17 cellular contexts compared by ENCODE assay signal in the genomic region with DNA sequence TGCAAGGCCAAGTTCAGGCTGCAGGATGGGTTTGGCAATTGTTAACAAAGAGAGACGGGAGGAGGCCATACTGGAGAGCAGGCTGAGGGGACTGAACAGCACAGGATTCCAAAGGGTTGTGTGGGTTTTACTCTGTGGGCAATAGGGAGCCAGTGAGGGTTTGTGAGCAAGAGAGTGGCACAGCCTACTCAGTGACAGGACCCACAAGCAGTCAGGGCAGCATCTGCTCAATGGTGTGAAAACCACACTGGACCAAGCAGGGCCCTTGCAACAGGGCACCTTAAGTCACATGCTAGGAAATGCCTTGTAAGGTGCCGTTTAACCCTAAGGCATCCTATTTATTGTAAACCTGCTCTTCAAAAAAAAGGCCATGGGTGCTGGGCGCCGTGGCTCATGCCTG. TPM values are rescaled to one million over a fixed set of nuclear protein-coding genes. Genes with fewer than 3 reads are reported as not detected.
DNase-seq lines count a peak whose midpoint lies in the region; ATAC-seq and TF ChIP-seq lines count a peak whose summit lies in the region.
"Had no signal": no experiment of that assay in that cellular context is flagged by ENCODE, and none has a peak within 500 bp of the region (broad histone marks: within the 10 kb centered on the region; RNA-seq: fewer than 3 reads in every experiment).

No MANE protein-coding gene starts in this region.

- no peak overlapping the region for H2AFZ ChIP-seq in OCI-LY3 (ENCODE audit: low read depth, low read length)

- H3K27me3 Mint-ChIP-seq in activated naive CD4-positive, alpha-beta T cell treated with anti-CD3 and anti-CD28 coated beads, Interleukin-2, amount 50 U/mL, for 24 hours = no peaks in the 10 kb centered on the region
- H3K27me3 Mint-ChIP-seq in immature natural killer cell (ENCODE audit: low read depth in 3 of 3) = no peaks in the 10 kb centered on the region
- no peaks in the 10 kb centered on the region for H3K27me3 Mint-ChIP-seq in stimulated activated naive B cell treated with anti-CD40 and anti-IgM and Interleukin-4, amounts not matched to agents 10 μg/mL and 1 μg/mL and 100 μg/mL, for 72 hours

- no peak overlapping the region; the same call in 1 of the 2 replicates for H3K9ac ChIP-seq in OCI-LY3 (ENCODE audit: low read length)

- H3K9me3 ChIP-seq in OCI-LY3 (ENCODE audit: insufficient read depth, low read length) = no peaks in the 10 kb centered on the region
- no peaks in the 10 kb centered on the region for H3K9me3 ChIP-seq in effector memory CD4-positive, alpha-beta T cell (ENCODE audit: control insufficient read depth, low read length)

- no peak for ATAC-seq in stimulated activated naive B cell treated with anti-CD40 and anti-IgM and Interleukin-4, amounts not matched to agents 10 μg/mL and 1 μg/mL and 100 μg/mL, for 72 hours (replicated peaks)
- ATAC-seq in HG03039 (IDR thresholded peaks at IDR 0.05; ENCODE audit: unreplicated experiment) = no peak
- ATAC-seq: left cardiac atrium; stimulated activated naive CD8-positive, alpha-beta T cell treated with anti-CD3 and anti-CD28 coated beads, Interleukin-15, Interleukin-2, amounts not matched to agents 100 U/mL and 50 U/mL, for 24 hours had no signal

- no peak overlapping the region for H3K4me3 Mint-ChIP-seq in activated naive CD4-positive, alpha-beta T cell treated with anti-CD3 and anti-CD28 coated beads, Interleukin-2, amount 50 U/mL, for 24 hours
- H3K4me3 Mint-ChIP-seq in immature natural killer cell = peak overlapping the region in 1 of 5 donors; percentile 57
- peak overlapping the region; percentile 10 to 36 for H3K4me3 Mint-ChIP-seq in stimulated activated naive B cell treated with anti-CD40 and anti-IgM and Interleukin-4, amounts not matched to agents 10 μg/mL and 1 μg/mL and 100 μg/mL, for 72 hours

- peak overlapping the region; percentile 51 for H3K27ac Mint-ChIP-seq in activated naive CD4-positive, alpha-beta T cell treated with anti-CD3 and anti-CD28 coated beads, Interleukin-2, amount 50 U/mL, for 24 hours
- H3K27ac Mint-ChIP-seq in immature natural killer cell = peak overlapping the region; percentile 21 to 96 (median 84)
- H3K27ac Mint-ChIP-seq in stimulated activated naive B cell treated with anti-CD40 and anti-IgM and Interleukin-4, amounts not matched to agents 10 μg/mL and 1 μg/mL and 100 μg/mL, for 72 hours = peak overlapping the region; percentile 99

- H3K4me1 ChIP-seq in OCI-LY3 (ENCODE audit: low read length) = peaks cover 52% of the 10 kb centered on the region
- peaks cover 25% of the 10 kb centered on the region for H3K4me1 ChIP-seq in effector memory CD4-positive, alpha-beta T cell (ENCODE audit: control insufficient read depth, insufficient read depth, low read length, poor library complexity, severe bottlenecking)

- no peaks in the 10 kb centered on the region for H3K27me3 ChIP-seq in OCI-LY3 (ENCODE audit: low read depth, low read length)
- no peaks in the 10 kb centered on the region for H3K27me3 ChIP-seq in effector memory CD4-positive, alpha-beta T cell (replicated peaks; ENCODE audit: control insufficient read depth, insufficient read depth, low read length, poor library complexity, severe bottlenecking)

- H3K4me3 ChIP-seq in OCI-LY3 (ENCODE audit: low read length) = no peak overlapping the region
- no peak overlapping the region for H3K4me3 ChIP-seq in effector memory CD4-positive, alpha-beta T cell (ENCODE audit: insufficient read depth, low read depth, low read length, poor library complexity, severe bottlenecking)

- peaks cover 90% of the 10 kb centered on the region for H3K79me2 ChIP-seq in OCI-LY3 (ENCODE audit: low read length)

- DNase-seq in activated naive CD4-positive, alpha-beta T cell treated with anti-CD3 and anti-CD28 coated beads, Interleukin-2, amount 50 U/mL, for 16 hours = no peak
- peak in 1 of 3 donors; percentile 24 for DNase-seq in immature natural killer cell
- DNase-seq in stimulated activated naive B cell treated with anti-CD40 and anti-IgM and Interleukin-4, amounts not matched to agents 10 μg/mL and 1 μg/mL and 100 μg/mL, for 72 hours = no peak
- DNase-seq in stimulated activated CD4-positive, alpha-beta T cell treated with anti-CD3 and anti-CD28 coated beads, Interleukin-2, amount 100 ng/mL, for 48 hours = no peak
- DNase-seq in effector memory CD4-positive, alpha-beta T cell = no peak
- DNase-seq: activated CD4-positive, alpha-beta T cell treated with anti-CD3 and anti-CD28 coated beads for 4 hours; activated effector memory CD4-positive, alpha-beta T cell treated with Interleukin-2 at 50 U/mL for 16 hours; DMS 273 treated with DMSO at 0.1 percent for 48 hours; IMR-90; left cardiac atrium; NCI-H1092 treated with DMSO at 0.1 percent for 48 hours; SHP77; small intestine; stimulated activated naive CD8-positive, alpha-beta T cell treated with anti-CD3 and anti-CD28 coated beads, Interleukin-15, Interleukin-2, amounts not matched to agents 100 U/mL and 50 U/mL, for 24 hours had no signal

- H3K4me1 Mint-ChIP-seq in activated naive CD4-positive, alpha-beta T cell treated with anti-CD3 and anti-CD28 coated beads, Interleukin-2, amount 50 U/mL, for 24 hours = peaks cover 60% of the 10 kb centered on the region
- H3K4me1 Mint-ChIP-seq in immature natural killer cell = peaks cover 31 to 32% of the 10 kb centered on the region in 2 donors
- peaks cover 47 to 78% of the 10 kb centered on the region in 2 donors for H3K4me1 Mint-ChIP-seq in stimulated activated naive B cell treated with anti-CD40 and anti-IgM and Interleukin-4, amounts not matched to agents 10 μg/mL and 1 μg/mL and 100 μg/mL, for 72 hours

- H3K36me3 Mint-ChIP-seq in activated naive CD4-positive, alpha-beta T cell treated with anti-CD3 and anti-CD28 coated beads, Interleukin-2, amount 50 U/mL, for 24 hours = peaks cover 1% of the 10 kb centered on the region
- peaks cover 0 to 6% (median 5%) of the 10 kb centered on the region in 3 donors for H3K36me3 Mint-ChIP-seq in immature natural killer cell
- peaks cover 17 to 42% of the 10 kb centered on the region in 2 donors for H3K36me3 Mint-ChIP-seq in stimulated activated naive B cell treated with anti-CD40 and anti-IgM and Interleukin-4, amounts not matched to agents 10 μg/mL and 1 μg/mL and 100 μg/mL, for 72 hours

- peak overlapping the region; percentile 87 for H3K27ac ChIP-seq in OCI-LY3 (ENCODE audit: low read length)
- H3K27ac ChIP-seq in effector memory CD4-positive, alpha-beta T cell (ENCODE audit: insufficient read depth, low read length, poor library complexity, severe bottlenecking) = no peak overlapping the region

- H3K4me2 ChIP-seq in OCI-LY3 (ENCODE audit: low read length) = peak overlapping the region; percentile 73

- no peaks in the 10 kb centered on the region for H3K9me3 Mint-ChIP-seq in activated naive CD4-positive, alpha-beta T cell treated with anti-CD3 and anti-CD28 coated beads, Interleukin-2, amount 50 U/mL, for 24 hours
- H3K9me3 Mint-ChIP-seq in immature natural killer cell = no peaks in the 10 kb centered on the region
- peaks cover 0 to 2% of the 10 kb centered on the region in 2 donors for H3K9me3 Mint-ChIP-seq in stimulated activated naive B cell treated with anti-CD40 and anti-IgM and Interleukin-4, amounts not matched to agents 10 μg/mL and 1 μg/mL and 100 μg/mL, for 72 hours

- no peak for TF ChIP-seq CTCF in OCI-LY3 (IDR thresholded peaks at IDR 0.05; ENCODE audit: low read depth, low read length)

- H4K20me1 ChIP-seq in OCI-LY3 (ENCODE audit: insufficient read depth, low read length) = 0 out of 2 replicates have a peak, but pooled peaks cover 5% of the 10 kb centered on the region

- H3K36me3 ChIP-seq in OCI-LY3 (replicated peaks; ENCODE audit: low read depth, low read length) = peaks cover 9% of the 10 kb centered on the region
- H3K36me3 ChIP-seq in effector memory CD4-positive, alpha-beta T cell (ENCODE audit: control insufficient read depth, insufficient read depth, low read length) = no peaks in the 10 kb centered on the region

RNA-seq across cellular contexts. Expression of a gene that starts 22.0 kb away (rescaled TPM):
- 1 to 10 TPM in 2 of 3 donors, not detected in 1; 1.0 to 1.4 TPM for polyA plus RNA-seq in immature natural killer cell

RNA-seq across cellular contexts. Expression of a gene that starts 40.4 kb away (rescaled TPM):
- polyA plus RNA-seq in immature natural killer cell = 10 to 100 TPM; 54.5 to 87.1 (median 81.7) TPM
